In genomic region chr9:111274737-111275136, GRCh38 we compare ENCODE assay signal across 28 cellular contexts. TPM values are rescaled to one million over a fixed set of nuclear protein-coding genes. Genes with fewer than 3 reads are reported as not detected.
"Had no signal": no experiment of that assay in that cellular context is flagged by ENCODE, and none has a peak within 500 bp of the region (broad histone marks: within the 10 kb centered on the region; RNA-seq: fewer than 3 reads in every experiment).

No MANE protein-coding gene starts in this region.

- ATAC-seq: mucosa of descending colon; naive thymus-derived CD4-positive, alpha-beta T cell; natural killer cell treated with Interleukin-12 subunit alpha and Interleukin-12 subunit beta and Interleukin-15 and Interleukin-18, amount 100 ng/mL, for 72 hours; pancreas; right cardiac atrium; sciatic nerve; stimulated activated memory B cell treated with anti-CD40 and anti-IgM and Interleukin-4, amounts not matched to agents 10 μg/mL and 1 μg/mL and 100 μg/mL, for 72 hours had no signal

- H3K4me3 Mint-ChIP-seq: memory B cell; naive thymus-derived CD4-positive, alpha-beta T cell; natural killer cell treated with Interleukin-12 subunit alpha and Interleukin-12 subunit beta and Interleukin-15 and Interleukin-18, amount 100 ng/mL, for 72 hours; stimulated activated memory B cell treated with anti-CD40 and anti-IgM and Interleukin-4, amounts not matched to agents 10 μg/mL and 1 μg/mL and 100 μg/mL, for 72 hours had no signal

- H3K27ac Mint-ChIP-seq: memory B cell; naive thymus-derived CD4-positive, alpha-beta T cell; natural killer cell treated with Interleukin-12 subunit alpha and Interleukin-12 subunit beta and Interleukin-15 and Interleukin-18, amount 100 ng/mL, for 72 hours; stimulated activated memory B cell treated with anti-CD40 and anti-IgM and Interleukin-4, amounts not matched to agents 10 μg/mL and 1 μg/mL and 100 μg/mL, for 72 hours had no signal

- DNase-seq: hippocampal formation; left ventricle myocardium inferior; midbrain; mucosa of descending colon; naive thymus-derived CD4-positive, alpha-beta T cell; pancreas; posterior cingulate gyrus; retina; right cardiac atrium; small intestine; spleen; stimulated activated CD4-positive, alpha-beta T cell treated with anti-CD3 and anti-CD28 coated beads, Interleukin-4, amount 100 ng/mL, for 24 hours; stimulated activated naive CD4-positive, alpha-beta T cell treated with Interleukin-2 at 50 U/mL for 16 hours; stomach; testis; thyroid gland; transverse colon; upper lobe of left lung had no signal

- H3K4me3 ChIP-seq: left ventricle myocardium inferior, lung, mucosa of descending colon, pancreas, prostate gland, spleen, stomach, testis, thyroid gland, transverse colon, upper lobe of left lung, vagina had no signal

- H3K9me3 Mint-ChIP-seq: memory B cell; stimulated activated memory B cell treated with anti-CD40 and anti-IgM and Interleukin-4, amounts not matched to agents 10 μg/mL and 1 μg/mL and 100 μg/mL, for 72 hours had no signal

- H3K36me3 Mint-ChIP-seq: memory B cell; naive thymus-derived CD4-positive, alpha-beta T cell; natural killer cell treated with Interleukin-12 subunit alpha and Interleukin-12 subunit beta and Interleukin-15 and Interleukin-18, amount 100 ng/mL, for 72 hours; stimulated activated memory B cell treated with anti-CD40 and anti-IgM and Interleukin-4, amounts not matched to agents 10 μg/mL and 1 μg/mL and 100 μg/mL, for 72 hours had no signal

RNA-seq across cellular contexts. Expression of gene OR2K2, which starts 55.3 kb away (rescaled TPM):
- total RNA-seq: left ventricle myocardium inferior; lung; mesenteric fat pad; mucosa of descending colon; naive thymus-derived CD4-positive, alpha-beta T cell; natural killer cell treated with Interleukin-12 subunit alpha and Interleukin-12 subunit beta and Interleukin-15 and Interleukin-18, amount 100 ng/mL, for 72 hours; omental fat pad; pancreas; prostate gland; right cardiac atrium; sciatic nerve; spleen; stomach; thyroid gland; transverse colon; upper lobe of left lung; urinary bladder had no signal
